ENCODE assay signal across 10 cellular contexts in the genomic region with DNA sequence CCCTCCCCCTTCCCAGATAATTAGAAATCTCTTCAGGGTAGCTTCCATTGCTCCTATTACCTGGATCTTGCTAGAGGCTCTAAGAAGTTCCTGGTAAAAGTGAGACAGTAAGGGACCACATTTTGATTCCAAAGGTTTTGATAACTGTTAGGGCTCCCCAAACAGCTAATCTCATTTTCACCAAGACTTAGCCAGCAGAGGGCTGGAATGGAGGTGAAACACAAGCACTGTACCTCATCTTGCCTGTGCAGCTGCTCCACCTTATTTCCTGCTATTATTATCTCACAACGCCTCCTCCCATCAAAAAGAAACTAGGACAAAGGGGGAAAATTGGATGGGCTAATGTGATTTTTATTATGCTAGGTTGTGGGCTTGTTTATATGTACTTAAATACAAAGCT. TPM values are rescaled to one million over a fixed set of nuclear protein-coding genes. Genes with fewer than 3 reads are reported as not detected.
DNase-seq lines count a peak whose midpoint lies in the region; ATAC-seq and TF ChIP-seq lines count a peak whose summit lies in the region.
"Had no signal": no experiment of that assay in that cellular context is flagged by ENCODE, and none has a peak within 500 bp of the region (broad histone marks: within the 10 kb centered on the region; RNA-seq: fewer than 3 reads in every experiment).

No MANE protein-coding gene starts in this region.

- no peak overlapping the region for H3K4me3 ChIP-seq in AG09309 (ENCODE audit: control insufficient read depth, low read depth, low read length)
- H3K4me3 ChIP-seq in iPS-20b (ENCODE audit: low read length) = peak overlapping the region; percentile 28
- no peak overlapping the region for H3K4me3 ChIP-seq in A673 (ENCODE audit: low read depth, low read length, poor library complexity, severe bottlenecking)
- no peak overlapping the region for H3K4me3 ChIP-seq in vagina

- H3K27ac Mint-ChIP-seq in T-helper 17 cell = peak overlapping the region; percentile 21
- H3K27ac Mint-ChIP-seq: dendritic cell treated with granulocyte-macrophage colony-stimulating factor and Interleukin-4, amounts not matched to agents 40 ng/mL and 50 ng/mL, for 4 days; stimulated activated naive CD8-positive, alpha-beta T cell treated with anti-CD3 and anti-CD28 coated beads, Interleukin-15, Interleukin-2, amounts not matched to agents 100 ng/mL and 50 ng/mL, for 24 hours had no signal

- TF ChIP-seq POLR2A in vagina (IDR thresholded peaks at IDR 0.05) = no peak

- POLR2A ChIA-PET in A673 (lab: Charles Lee; ENCODE audit: low non-redundant PET) = no interaction called here

- intact Hi-C loops in A673 (cut with micrococcal nuclease; ENCODE audit: unreplicated experiment) (no loop called here), vagina (cut with DNase I) (no loop called here)

- peak overlapping the region; percentile 42; the same call in 1 of the 2 replicates for H3K9ac ChIP-seq in iPS-20b (ENCODE audit: low read depth, low read length)

- peaks cover 54% of the 10 kb centered on the region for H3K4me1 Mint-ChIP-seq in T-helper 17 cell

- DNase-seq in AG09309 (ENCODE audit: low read depth) = no peak
- no peak for DNase-seq in T-helper 17 cell
- DNase-seq in A673 (ENCODE audit: low spot score) = no peak
- DNase-seq in DMS153 (lab: John Stamatoyannopoulos, UW) = no peak
- no peak for DNase-seq in vagina (ENCODE audit: extremely low spot score in 2 of 2)

- H3K27ac ChIP-seq in iPS-20b (ENCODE audit: low read length) (no peak overlapping the region), A673 (ENCODE audit: low read depth, low read length, poor library complexity, severe bottlenecking) (no peak overlapping the region), vagina (no peak overlapping the region)

- H3K27me3 ChIP-seq in iPS-20b (ENCODE audit: insufficient read depth, low read length) (no peaks in the 10 kb centered on the region), A673 (replicated peaks; ENCODE audit: insufficient read depth, low read depth, low read length, poor library complexity) (no peaks in the 10 kb centered on the region), vagina (no peaks in the 10 kb centered on the region)

- H3K9me3 ChIP-seq in T-helper 17 cell (ENCODE audit: control insufficient read depth, low read length, poor library complexity, severe bottlenecking) (no peaks in the 10 kb centered on the region), iPS-20b (ENCODE audit: insufficient read depth, low read depth, low read length) (no peaks in the 10 kb centered on the region), A673 (ENCODE audit: low read depth, low read length, poor library complexity, severe bottlenecking) (no peaks in the 10 kb centered on the region), vagina (no peaks in the 10 kb centered on the region)

- CTCF ChIA-PET in A673 (lab: Charles Lee) = no interaction called here

- TF ChIP-seq CTCF in AG09309 (IDR thresholded peaks at IDR 0.05; ENCODE audit: control insufficient read depth, insufficient read depth, low read depth, low read length, missing control alignments) (peak; percentile 2), A673 (conservative IDR thresholded peaks at IDR 0.05; ENCODE audit: low read depth, low read length) (no peak), vagina (IDR thresholded peaks at IDR 0.05) (no peak)

- H3K27me3 Mint-ChIP-seq in T-helper 17 cell = no peaks in the 10 kb centered on the region
- H3K27me3 Mint-ChIP-seq: dendritic cell treated with granulocyte-macrophage colony-stimulating factor and Interleukin-4, amounts not matched to agents 40 ng/mL and 50 ng/mL, for 4 days; stimulated activated naive CD8-positive, alpha-beta T cell treated with anti-CD3 and anti-CD28 coated beads, Interleukin-15, Interleukin-2, amounts not matched to agents 100 ng/mL and 50 ng/mL, for 24 hours had no signal

- H3K4me3 Mint-ChIP-seq in T-helper 17 cell = peak overlapping the region; percentile 55
- H3K4me3 Mint-ChIP-seq: dendritic cell treated with granulocyte-macrophage colony-stimulating factor and Interleukin-4, amounts not matched to agents 40 ng/mL and 50 ng/mL, for 4 days; stimulated activated naive CD8-positive, alpha-beta T cell treated with anti-CD3 and anti-CD28 coated beads, Interleukin-15, Interleukin-2, amounts not matched to agents 100 ng/mL and 50 ng/mL, for 24 hours had no signal

- H3K4me1 ChIP-seq in iPS-20b (ENCODE audit: insufficient read depth, low read length) = peaks cover 51% of the 10 kb centered on the region
- peaks cover 61% of the 10 kb centered on the region for H3K4me1 ChIP-seq in A673 (ENCODE audit: insufficient read depth, low read length, poor library complexity, severe bottlenecking)
- peaks cover 100% of the 10 kb centered on the region for H3K4me1 ChIP-seq in vagina

- ATAC-seq in GM18907 (IDR thresholded peaks at IDR 0.05; ENCODE audit: unreplicated experiment) = peak; percentile 45
- ATAC-seq in T-helper 17 cell = peak; percentile 87
- no peak for ATAC-seq in GM18519 (IDR thresholded peaks at IDR 0.05; ENCODE audit: low FRiP score, unreplicated experiment)

- BruUV-seq in A673 (replicated peaks; lab: Mats Ljungman, UMichigan) = no TSS peak

- H3K36me3 ChIP-seq in iPS-20b (ENCODE audit: insufficient read depth, low read depth, low read length) (no peaks in the 10 kb centered on the region), A673 (ENCODE audit: insufficient read depth, low read length, poor library complexity, severe bottlenecking) (no peaks in the 10 kb centered on the region), vagina (no peaks in the 10 kb centered on the region)

- H3K36me3 Mint-ChIP-seq in T-helper 17 cell (ENCODE audit: low read depth) = peaks cover 3% of the 10 kb centered on the region

RNA-seq across cellular contexts. Expression of a gene that starts 7.3 kb away (rescaled TPM):
- total RNA-seq in T-helper 17 cell (100 to 1,000 TPM; 103 to 105 TPM), A673 (2021) (151 and 166 TPM in 2 replicates), vagina (110 TPM)

RNA-seq across cellular contexts. Expression of a gene that starts 41.8 kb away (rescaled TPM):
- total RNA-seq in T-helper 17 cell = 10 to 100 TPM; 36.9 to 50.3 TPM
- 79.2 and 84.6 TPM in 2 replicates for total RNA-seq in A673 (2021)
- 25.5 TPM for total RNA-seq in vagina
